ENCODE assay signal across 8 cellular contexts in genomic region chr12:100163416-100164152, GRCh38. TPM values are rescaled to one million over a fixed set of nuclear protein-coding genes. Genes with fewer than 3 reads are reported as not detected.
DNase-seq lines count a peak whose midpoint lies in the region; ATAC-seq and TF ChIP-seq lines count a peak whose summit lies in the region.

No MANE protein-coding gene starts in this region.

- TF ChIP-seq CTCF in MM.1S (IDR thresholded peaks at IDR 0.05; ENCODE audit: low read length) (peak; percentile 12), parathyroid adenoma (IDR thresholded peaks at IDR 0.05) (peak; percentile 13), upper lobe of left lung (IDR thresholded peaks at IDR 0.05) (peak in 5 of 6 experiments; percentile 9 to 25 (median 19))

- H3K27ac ChIP-seq in MM.1S (ENCODE audit: low read length) (no peak overlapping the region), parathyroid adenoma (no peak overlapping the region), upper lobe of left lung (no peak overlapping the region)

- DNase-seq in ELF-1 (ENCODE audit: low read depth, low spot score) (peak; percentile 95), HCEC 1CT (peak; percentile 63), MM.1S (peak; percentile 70), SK-N-DZ (ENCODE audit: low spot score) (peak; percentile 89), glomerular visceral epithelial cell (ENCODE audit: extremely low spot score) (peak; percentile 57), upper lobe of left lung (peak; percentile 87 to 90)
- peak; percentile 82 for DNase-seq in activated naive CD4-positive, alpha-beta T cell treated with anti-CD3 and anti-CD28 coated beads, Interleukin-2, amount 10 ng/mL, durations not matched to agents 7 days and 5 days

- H3K36me3 Mint-ChIP-seq in activated naive CD4-positive, alpha-beta T cell treated with anti-CD3 and anti-CD28 coated beads, Interleukin-2, amount 10 ng/mL, durations not matched to agents 7 days and 5 days, result peaks cover 8% of the 10 kb centered on the region

- WGBS in upper lobe of left lung, 2 donors, result 12 to 24% methylated on average over 13 to 16 of the region's 16 CpGs

- H3K4me1 Mint-ChIP-seq in activated naive CD4-positive, alpha-beta T cell treated with anti-CD3 and anti-CD28 coated beads, Interleukin-2, amount 10 ng/mL, durations not matched to agents 7 days and 5 days, result peaks cover 15% of the 10 kb centered on the region

- CTCF ChIA-PET in activated naive CD4-positive, alpha-beta T cell treated with anti-CD3 and anti-CD28 coated beads, Interleukin-2, amount 10 ng/mL, durations not matched to agents 7 days and 5 days (lab: Charles Lee), result interaction anchor here (1.0 to 4.0 kb wide), 3 partner anchors 9 to 22 kb away, joined by 3 to 37 read pairs (median 4); no protein-coding TSS in a partner anchor

- ATAC-seq in upper lobe of left lung (ENCODE audit: low FRiP score in 2 of 2), result peak; percentile 95

- H3K9me3 ChIP-seq in MM.1S (replicated peaks; ENCODE audit: insufficient read depth, low read length), result no peaks in the 10 kb centered on the region
- no peaks in the 10 kb centered on the region for H3K9me3 ChIP-seq in parathyroid adenoma (ENCODE audit: control insufficient read depth, low read length)
- no peaks in the 10 kb centered on the region for H3K9me3 ChIP-seq in upper lobe of left lung

- H3F3A ChIP-seq in MM.1S (ENCODE audit: insufficient read depth, low read length), result no peaks in the 10 kb centered on the region

- H3K79me2 ChIP-seq in MM.1S (ENCODE audit: low read length) (no peaks in the 10 kb centered on the region), parathyroid adenoma (no peaks in the 10 kb centered on the region)

- H3K27me3 ChIP-seq in MM.1S (replicated peaks; ENCODE audit: insufficient read depth, low read length) (no peaks in the 10 kb centered on the region), parathyroid adenoma (ENCODE audit: control insufficient read depth, insufficient read depth, low read length) (no peaks in the 10 kb centered on the region), upper lobe of left lung (no peaks in the 10 kb centered on the region)

- H2AFZ ChIP-seq in MM.1S (ENCODE audit: low read length), result no peak overlapping the region
- H2AFZ ChIP-seq in parathyroid adenoma, result peak overlapping the region; percentile 36

- no peak for TF ChIP-seq EP300 in upper lobe of left lung (IDR thresholded peaks at IDR 0.05)

- no peak overlapping the region for H3K9ac ChIP-seq in MM.1S (ENCODE audit: low read length)
- H3K9ac ChIP-seq in parathyroid adenoma, result no peak overlapping the region

- H3K9me2 ChIP-seq in MM.1S (replicated peaks; ENCODE audit: insufficient read depth, low read length), result no peaks in the 10 kb centered on the region

- no peaks in the 10 kb centered on the region for H3K4me1 ChIP-seq in MM.1S (ENCODE audit: low read length)
- no peaks in the 10 kb centered on the region for H3K4me1 ChIP-seq in parathyroid adenoma
- peaks cover 6 to 14% (median 12%) of the 10 kb centered on the region in 4 donors for H3K4me1 ChIP-seq in upper lobe of left lung

- no peaks in the 10 kb centered on the region for H4K20me1 ChIP-seq in MM.1S (ENCODE audit: insufficient read depth, low read length)

- H3K4me2 ChIP-seq in MM.1S (ENCODE audit: low read depth, low read length) (peak overlapping the region; percentile 45; the same call in 1 of the 2 replicates), parathyroid adenoma (ENCODE audit: low read length) (peak overlapping the region; percentile 8)

- H3K4me3 ChIP-seq in MM.1S (ENCODE audit: low read length) (no peak overlapping the region), parathyroid adenoma (ENCODE audit: low read depth, low read length) (peak overlapping the region; percentile 1), upper lobe of left lung (peak overlapping the region in 2 of 4 donors; percentile 26 to 38)

- no peaks in the 10 kb centered on the region for H3K27me3 Mint-ChIP-seq in activated naive CD4-positive, alpha-beta T cell treated with anti-CD3 and anti-CD28 coated beads, Interleukin-2, amount 10 ng/mL, durations not matched to agents 7 days and 5 days

- no peaks in the 10 kb centered on the region for H3K36me3 ChIP-seq in MM.1S (replicated peaks; ENCODE audit: insufficient read depth, low read length)
- H3K36me3 ChIP-seq in parathyroid adenoma (ENCODE audit: control insufficient read depth, insufficient read depth, low read length), result no peaks in the 10 kb centered on the region
- no peaks in the 10 kb centered on the region for H3K36me3 ChIP-seq in upper lobe of left lung

- H3K4me3 Mint-ChIP-seq in activated naive CD4-positive, alpha-beta T cell treated with anti-CD3 and anti-CD28 coated beads, Interleukin-2, amount 10 ng/mL, durations not matched to agents 7 days and 5 days, result peak overlapping the region; percentile 31

- H3K9me3 Mint-ChIP-seq in activated naive CD4-positive, alpha-beta T cell treated with anti-CD3 and anti-CD28 coated beads, Interleukin-2, amount 10 ng/mL, durations not matched to agents 7 days and 5 days, result no peaks in the 10 kb centered on the region

- no peak overlapping the region for H3K27ac Mint-ChIP-seq in activated naive CD4-positive, alpha-beta T cell treated with anti-CD3 and anti-CD28 coated beads, Interleukin-2, amount 10 ng/mL, durations not matched to agents 7 days and 5 days

- no peak for TF ChIP-seq POLR2A in upper lobe of left lung (IDR thresholded peaks at IDR 0.05)

RNA-seq across cellular contexts. Expression of gene BLTP3B, which starts 20.9 kb away (rescaled TPM):
- polyA plus RNA-seq in SK-N-DZ (2014; cell fraction: cytosol; rRNA removed), result 14.0 and 19.6 TPM in 2 replicates
- polyA plus RNA-seq in SK-N-DZ (2014; cell fraction: nucleus; rRNA removed), result 7.6 and 12.6 TPM in 2 replicates
- 10 to 100 TPM; 12.8 to 37.5 (median 28.7) TPM for total RNA-seq in upper lobe of left lung

RNA-seq across cellular contexts. Expression of gene ACTR6, which starts 37.0 kb away (rescaled TPM):
- 63.2 and 71.9 TPM in 2 replicates for polyA plus RNA-seq in SK-N-DZ (2014; cell fraction: cytosol; rRNA removed)
- 44.6 and 76.2 TPM in 2 replicates for polyA plus RNA-seq in SK-N-DZ (2014; cell fraction: nucleus; rRNA removed)
- 10 to 100 TPM in 4 of 6 donors, 1 to 10 TPM in 2; 3.6 to 27.7 (median 16.3) TPM for total RNA-seq in upper lobe of left lung
